Comparison of ENCODE assay signal across 21 cellular contexts in the genomic region with DNA sequence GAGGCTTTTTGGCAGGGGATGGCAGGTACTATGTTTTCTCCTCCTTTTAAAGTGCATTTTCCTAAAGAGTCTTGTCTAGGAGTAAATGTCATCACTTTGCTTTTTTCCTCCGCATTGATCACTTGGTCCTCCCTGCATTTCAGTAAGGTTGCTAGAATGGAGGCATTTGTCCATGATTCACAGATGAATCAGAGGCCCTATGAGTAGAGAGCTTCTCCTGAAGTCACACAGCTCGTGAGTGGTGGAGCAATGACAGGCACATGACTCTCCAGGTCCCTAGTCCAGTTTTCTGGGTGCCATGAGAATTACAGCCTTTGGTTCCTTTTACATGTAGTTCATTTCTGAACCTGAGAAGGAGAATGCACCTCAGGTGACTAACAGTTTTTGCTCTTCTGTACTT. TPM values are rescaled to one million over a fixed set of nuclear protein-coding genes. Genes with fewer than 3 reads are reported as not detected.
DNase-seq lines count a peak whose midpoint lies in the region; ATAC-seq and TF ChIP-seq lines count a peak whose summit lies in the region.
"Had no signal": no experiment of that assay in that cellular context is flagged by ENCODE, and none has a peak within 500 bp of the region (broad histone marks: within the 10 kb centered on the region; RNA-seq: fewer than 3 reads in every experiment).

No MANE protein-coding gene starts in this region.

- CTCF ChIA-PET in SK-N-SH (lab: Yijun Ruan, JAX), result interaction anchor here (1.2 kb wide), 1 partner anchor 21 kb away, joined by 5 read pairs; no protein-coding TSS in a partner anchor

- H3K36me3 ChIP-seq in SK-N-SH (replicated peaks in 1 of 2; ENCODE audit: control insufficient read depth in 1 of 2, insufficient read depth in 2 of 2, low read length in 1 of 2) (no peaks in the 10 kb centered on the region), upper lobe of right lung (no peaks in the 10 kb centered on the region)
- H3K36me3 ChIP-seq: left ventricle myocardium inferior, sigmoid colon had no signal

- H3K9ac ChIP-seq in SK-N-SH, result no peak overlapping the region

- H3K4me3 ChIP-seq in SK-N-SH (ENCODE audit: low read depth in 2 of 2, low read length in 1 of 2) (no peak overlapping the region), upper lobe of right lung (no peak overlapping the region)
- H3K4me3 ChIP-seq: left ventricle myocardium inferior, sigmoid colon had no signal

- H3K79me2 ChIP-seq in SK-N-SH (ENCODE audit: insufficient read depth), result no peaks in the 10 kb centered on the region

- POLR2A ChIA-PET in SK-N-SH (lab: Yijun Ruan, JAX), result no interaction called here

- H3K27ac ChIP-seq in SK-N-SH (ENCODE audit: low read depth in 2 of 2, low read length in 1 of 2) (no peak overlapping the region), upper lobe of right lung (no peak overlapping the region)
- H3K27ac ChIP-seq: 22Rv1, left ventricle myocardium inferior, sigmoid colon had no signal

- intact Hi-C loops in upper lobe of right lung (cut with DNase I), result no loop called here

- H3K27me3 ChIP-seq in SK-N-SH (ENCODE audit: insufficient read depth) (no peaks in the 10 kb centered on the region), upper lobe of right lung (no peaks in the 10 kb centered on the region)
- H3K27me3 ChIP-seq: sigmoid colon had no signal

- no peak for ATAC-seq in SK-N-SH treated with all-trans-retinoic acid at 6 μM for 48 hours
- ATAC-seq in upper lobe of right lung, result no peak
- ATAC-seq in GM19397 (IDR thresholded peaks at IDR 0.05; ENCODE audit: unreplicated experiment), result no peak
- ATAC-seq: natural killer cell, T-helper 17 cell had no signal

- peaks cover 0 to 14% of the 10 kb centered on the region in 2 experiments; a peak in 1 of 4 replicates for H3K4me1 ChIP-seq in SK-N-SH (ENCODE audit: control insufficient read depth in 1 of 2, insufficient read depth in 2 of 2, low read depth in 1 of 2, low read length in 1 of 2)
- H3K4me1 ChIP-seq in upper lobe of right lung, result no peaks in the 10 kb centered on the region
- H3K4me1 ChIP-seq: left ventricle myocardium inferior, sigmoid colon had no signal

- H3K4me2 ChIP-seq in SK-N-SH, result no peak overlapping the region

- H3F3A ChIP-seq in SK-N-SH (replicated peaks; ENCODE audit: insufficient read depth), result no peaks in the 10 kb centered on the region

- H4K20me1 ChIP-seq in SK-N-SH (ENCODE audit: insufficient read depth), result no peaks in the 10 kb centered on the region

- WGBS in SK-N-SH (ENCODE audit: low lambda C conversion rate), result 39% methylated on average over 2 of the region's 2 CpGs

- TF ChIP-seq CTCF in SK-N-SH (IDR thresholded peaks at IDR 0.05), result no peak
- TF ChIP-seq CTCF in upper lobe of right lung (IDR thresholded peaks at IDR 0.05), result no peak

- H3K9me2 ChIP-seq in SK-N-SH, result no peaks in the 10 kb centered on the region

- H3K9me3 ChIP-seq in SK-N-SH (no peaks in the 10 kb centered on the region), upper lobe of right lung (no peaks in the 10 kb centered on the region)
- H3K9me3 ChIP-seq: left ventricle myocardium inferior, sigmoid colon had no signal

- H2AFZ ChIP-seq in SK-N-SH (ENCODE audit: low read depth), result no peak overlapping the region

- no peak for TF ChIP-seq EP300 in SK-N-SH (IDR thresholded peaks at IDR 0.05; ENCODE audit: borderline replicate concordance in 1 of 2, low read depth in 1 of 2, low read length in 1 of 2)

- DNase-seq in SK-N-SH, result no peak
- DNase-seq in HCEC 1CT, result peak; percentile 83
- DNase-seq in SW480 (ENCODE audit: low spot score), result peak; percentile 6
- peak; percentile 35 for DNase-seq in hepatic stellate cell (ENCODE audit: low spot score)
- no peak for DNase-seq in NK-92 treated with Interleukin-12 subunit alpha and Interleukin-12 subunit beta, amount 100 ng/mL, for 24 hours (lab: John Stamatoyannopoulos, UW)
- DNase-seq in upper lobe of right lung, result no peak
- DNase-seq: activated CD4-positive, alpha-beta T cell treated with anti-CD3 and anti-CD28 coated beads, Interleukin-2, amount 10 ng/mL, durations not matched to agents 7 days and 5 days; activated effector memory CD4-positive, alpha-beta T cell treated with anti-CD3 and anti-CD28 coated beads, Interleukin-2, amount 50 U/mL, for 16 hours; CD8-positive, alpha-beta memory T cell; hippocampal formation; KG1; left ventricle myocardium inferior; natural killer cell; NCI-H146; NCI-H446 treated with DMSO at 0.1 percent for 48 hours; sigmoid colon; stimulated activated naive CD4-positive, alpha-beta T cell; T-helper 17 cell had no signal

- no peak for TF ChIP-seq RAD21 in SK-N-SH (IDR thresholded peaks at IDR 0.05; ENCODE audit: low read length)

TF ChIP-seq in SK-N-SH, 30 proteins besides CTCF, POLR2A, EP300 and RAD21:
- TF ChIP-seq MXI1 (IDR thresholded peaks at IDR 0.05; ENCODE audit: low read depth, low read length) (no peak), REST (IDR thresholded peaks at IDR 0.05; ENCODE audit: low read depth, low read length) (no peak), JUND (IDR thresholded peaks at IDR 0.05) (no peak), GATA2 (CRISPR knock-in tag; IDR thresholded peaks at IDR 0.05) (no peak), FOSL2 (IDR thresholded peaks at IDR 0.05; ENCODE audit: borderline replicate concordance, low read depth) (peak; percentile 22; the same call in 1 of the 2 replicates)

TF ChIP-seq in SK-N-SH treated with all-trans-retinoic acid at 6 μM for 48 hours, 23 proteins besides CTCF, POLR2A, EP300 and RAD21:
- TF ChIP-seq TSHZ2 (CRISPR knock-in tag; IDR thresholded peaks at IDR 0.05) (no peak), ISL1 (CRISPR knock-in tag; IDR thresholded peaks at IDR 0.05) (no peak), ZNF8 (CRISPR knock-in tag; IDR thresholded peaks at IDR 0.05) (no peak), GLIS3 (CRISPR knock-in tag; IDR thresholded peaks at IDR 0.05) (no peak), POU6F1 (CRISPR knock-in tag; IDR thresholded peaks at IDR 0.05; ENCODE audit: borderline replicate concordance, low read depth) (no peak), PATZ1 (CRISPR knock-in tag; IDR thresholded peaks at IDR 0.05; ENCODE audit: borderline replicate concordance) (no peak), OSR1 (CRISPR knock-in tag; IDR thresholded peaks at IDR 0.05) (no peak)

RNA-seq across cellular contexts. Expression of gene HLA-A, which starts 50.5 kb away (rescaled TPM):
- polyA plus RNA-seq in SK-N-SH (2012; rRNA removed), result 250 and 312 TPM in 2 replicates
- 125 and 181 TPM in 2 replicates for polyA plus RNA-seq in SK-N-SH (2012; cell fraction: cytosol; rRNA removed)
- polyA plus RNA-seq in SK-N-SH (2012; cell fraction: nucleus; rRNA removed), result 255 and 289 TPM in 2 replicates
- total RNA-seq in upper lobe of right lung, result 1,071 TPM

Comparison
In these comparisons a context has a peak if more than half of its experiments do, and no peak if none do; other contexts are left out.
1. DNase-seq: peak in HCEC 1CT (single experiment), SW480 (single experiment) and hepatic stellate cell (single experiment); none in SK-N-SH (single experiment), NK-92 treated with Interleukin-12 subunit alpha and Interleukin-12 subunit beta, amount 100 ng/mL, for 24 hours (single experiment) and upper lobe of right lung (single experiment).